18 cellular contexts compared by ENCODE assay signal in genomic region chr7:158351051-158351450, GRCh38.
DNase-seq lines count a peak whose midpoint lies in the region; ATAC-seq and TF ChIP-seq lines count a peak whose summit lies in the region.
"Had no signal": no experiment of that assay in that cellular context is flagged by ENCODE, and none has a peak within 500 bp of the region (broad histone marks: within the 10 kb centered on the region; RNA-seq: fewer than 3 reads in every experiment).

No MANE protein-coding gene starts in this region.

- no peaks in the 10 kb centered on the region for H3K36me3 ChIP-seq in iPS-15b (ENCODE audit: control insufficient read depth, insufficient read depth, low read length)
- H3K36me3 ChIP-seq in neuronal stem cell (replicated peaks in 1 of 2; ENCODE audit: control insufficient read depth in 2 of 2, insufficient read depth in 2 of 2, low read length in 2 of 2), result no peaks in the 10 kb centered on the region
- no peaks in the 10 kb centered on the region for H3K36me3 ChIP-seq in upper lobe of right lung
- H3K36me3 ChIP-seq: BLaER1 treated with 17β-estradiol and CSF1 and Interleukin-3, amounts not matched to agents 10 nM and 100 nM; Peyer's patch had no signal

- H3K27me3 Mint-ChIP-seq in activated CD8-positive, alpha-beta T cell treated with anti-CD3 and anti-CD28 coated beads, Interleukin-2, amount 10 ng/mL, durations not matched to agents 7 days and 5 days (ENCODE audit: low read depth), result no peaks in the 10 kb centered on the region
- H3K27me3 Mint-ChIP-seq in activated CD8-positive, alpha-beta T cell treated with anti-CD3 and anti-CD28 coated beads for 36 hours, result peaks cover 6% of the 10 kb centered on the region

- H4K91ac ChIP-seq in neuronal stem cell (ENCODE audit: low read depth, low read length, poor library complexity), result no peak overlapping the region

- peak; percentile 13 for DNase-seq in activated CD8-positive, alpha-beta T cell treated with anti-CD3 and anti-CD28 coated beads, Interleukin-2, amount 10 ng/mL, durations not matched to agents 7 days and 5 days
- no peak for DNase-seq in activated CD8-positive, alpha-beta T cell treated with anti-CD3 and anti-CD28 coated beads for 36 hours
- no peak for DNase-seq in neuronal stem cell (ENCODE audit: low spot score)
- DNase-seq in upper lobe of right lung, result peak; percentile 38
- no peak for DNase-seq in DMS79 treated with DMSO at 0.1 percent for 48 hours (lab: John Stamatoyannopoulos, UW)
- DNase-seq: DMS 273 treated with DMSO at 0.1 percent for 48 hours, HCEC 1CT, IMR-90, NCI-H1417, NCI-H2029 treated with DMSO at 0.1 percent for 48 hours, NCI-H510A, Peyer's patch, SHP77 treated with DMSO at 0.1 percent for 48 hours had no signal

- ATAC-seq in activated CD8-positive, alpha-beta T cell treated with anti-CD3 and anti-CD28 coated beads, Interleukin-2, amount 10 ng/mL, durations not matched to agents 7 days and 5 days, result no peak
- ATAC-seq in activated CD8-positive, alpha-beta T cell treated with anti-CD3 and anti-CD28 coated beads for 36 hours, result no peak
- no peak for ATAC-seq in upper lobe of right lung
- ATAC-seq in GM21529 (IDR thresholded peaks at IDR 0.05; ENCODE audit: unreplicated experiment), result no peak
- ATAC-seq in activated CD4-positive, CD25-positive, alpha-beta regulatory T cell treated with anti-CD3 and anti-CD28 coated beads, Interleukin-2, amount 50 U/mL, for 24 hours, result no peak

- no peak overlapping the region for H3K4me2 ChIP-seq in neuronal stem cell (ENCODE audit: insufficient read depth, low read length, poor library complexity, severe bottlenecking)
- H3K4me2 ChIP-seq: BLaER1 treated with 17β-estradiol and CSF1 and Interleukin-3, amounts not matched to agents 10 nM and 100 nM had no signal

- H2AK5ac ChIP-seq in neuronal stem cell (ENCODE audit: low read depth, low read length), result no peak overlapping the region

- no peaks in the 10 kb centered on the region for H3K79me1 ChIP-seq in neuronal stem cell (ENCODE audit: low read depth, low read length)

- intact Hi-C loops in activated CD8-positive, alpha-beta T cell treated with anti-CD3 and anti-CD28 coated beads for 36 hours (cut with micrococcal nuclease), result no loop called here
- intact Hi-C loops in upper lobe of right lung (cut with DNase I), result no loop called here

- H3K4ac ChIP-seq in neuronal stem cell (ENCODE audit: low read length), result no peak overlapping the region

- H3K9me3 Mint-ChIP-seq in activated CD8-positive, alpha-beta T cell treated with anti-CD3 and anti-CD28 coated beads, Interleukin-2, amount 10 ng/mL, durations not matched to agents 7 days and 5 days (ENCODE audit: insufficient read depth), result peaks cover 4% of the 10 kb centered on the region
- H3K9me3 Mint-ChIP-seq in activated CD8-positive, alpha-beta T cell treated with anti-CD3 and anti-CD28 coated beads for 36 hours, result peaks cover 11% of the 10 kb centered on the region

- H4K8ac ChIP-seq in neuronal stem cell (ENCODE audit: low read depth, low read length), result no peak overlapping the region

- H2BK15ac ChIP-seq in neuronal stem cell (ENCODE audit: low read length), result peak overlapping the region; percentile 21

- no peak overlapping the region for H3K27ac Mint-ChIP-seq in activated CD8-positive, alpha-beta T cell treated with anti-CD3 and anti-CD28 coated beads, Interleukin-2, amount 10 ng/mL, durations not matched to agents 7 days and 5 days
- H3K27ac Mint-ChIP-seq in activated CD8-positive, alpha-beta T cell treated with anti-CD3 and anti-CD28 coated beads for 36 hours, result no peak overlapping the region

- TF ChIP-seq CTCF in activated CD8-positive, alpha-beta T cell treated with anti-CD3 and anti-CD28 coated beads for 36 hours (IDR thresholded peaks at IDR 0.05), result no peak
- no peak for TF ChIP-seq CTCF in upper lobe of right lung (IDR thresholded peaks at IDR 0.05)

- H3K4me1 Mint-ChIP-seq in activated CD8-positive, alpha-beta T cell treated with anti-CD3 and anti-CD28 coated beads, Interleukin-2, amount 10 ng/mL, durations not matched to agents 7 days and 5 days (ENCODE audit: low read depth), result no peaks in the 10 kb centered on the region
- no peaks in the 10 kb centered on the region for H3K4me1 Mint-ChIP-seq in activated CD8-positive, alpha-beta T cell treated with anti-CD3 and anti-CD28 coated beads for 36 hours (ENCODE audit: low read depth)

- H3K9ac ChIP-seq in iPS-15b (ENCODE audit: low read depth, low read length), result no peak overlapping the region
- no peak overlapping the region for H3K9ac ChIP-seq in neuronal stem cell (ENCODE audit: low read depth, low read length, poor library complexity)
- H3K9ac ChIP-seq: BLaER1 treated with 17β-estradiol and CSF1 and Interleukin-3, amounts not matched to agents 10 nM and 100 nM had no signal

- H3K36me3 Mint-ChIP-seq in activated CD8-positive, alpha-beta T cell treated with anti-CD3 and anti-CD28 coated beads, Interleukin-2, amount 10 ng/mL, durations not matched to agents 7 days and 5 days (ENCODE audit: low read depth), result no peaks in the 10 kb centered on the region
- peaks cover 2% of the 10 kb centered on the region for H3K36me3 Mint-ChIP-seq in activated CD8-positive, alpha-beta T cell treated with anti-CD3 and anti-CD28 coated beads for 36 hours (ENCODE audit: low read depth)

- no peak overlapping the region for H2BK5ac ChIP-seq in neuronal stem cell (ENCODE audit: low read length)

- H3K4me3 ChIP-seq in iPS-15b (ENCODE audit: low read depth, low read length) (peak overlapping the region; percentile 53), neuronal stem cell (ENCODE audit: low read length in 2 of 2) (no peak overlapping the region), upper lobe of right lung (no peak overlapping the region)
- H3K4me3 ChIP-seq: BLaER1 treated with 17β-estradiol and CSF1 and Interleukin-3, amounts not matched to agents 10 nM and 100 nM; Peyer's patch had no signal

- H2AFZ ChIP-seq in neuronal stem cell (ENCODE audit: low read length), result no peak overlapping the region

- no peak overlapping the region for H2BK120ac ChIP-seq in neuronal stem cell (ENCODE audit: low read depth, low read length)

- POLR2A ChIA-PET in activated CD8-positive, alpha-beta T cell treated with anti-CD3 and anti-CD28 coated beads, Interleukin-2, amount 10 ng/mL, durations not matched to agents 7 days and 5 days (lab: Charles Lee), result no interaction called here
- POLR2A ChIA-PET in activated CD8-positive, alpha-beta T cell treated with anti-CD3 and anti-CD28 coated beads for 36 hours (lab: Charles Lee), result no interaction called here

- H3K23ac ChIP-seq in neuronal stem cell (ENCODE audit: low read depth, low read length, poor library complexity), result no peak overlapping the region

- H3K9me3 ChIP-seq in iPS-15b (ENCODE audit: control insufficient read depth, insufficient read depth, low read length) (no peaks in the 10 kb centered on the region), neuronal stem cell (replicated peaks in 1 of 2; ENCODE audit: control insufficient read depth in 2 of 2, insufficient read depth in 1 of 2, low read depth in 1 of 2, low read length in 2 of 2) (peaks cover 0 to 11% of the 10 kb centered on the region in 2 donors), upper lobe of right lung (no peaks in the 10 kb centered on the region)
- H3K9me3 ChIP-seq: BLaER1 treated with 17β-estradiol and CSF1 and Interleukin-3, amounts not matched to agents 10 nM and 100 nM; Peyer's patch had no signal

- H3K18ac ChIP-seq in neuronal stem cell (ENCODE audit: low read length), result no peak overlapping the region

- H3K4me3 Mint-ChIP-seq in activated CD8-positive, alpha-beta T cell treated with anti-CD3 and anti-CD28 coated beads, Interleukin-2, amount 10 ng/mL, durations not matched to agents 7 days and 5 days, result no peak overlapping the region
- H3K4me3 Mint-ChIP-seq in activated CD8-positive, alpha-beta T cell treated with anti-CD3 and anti-CD28 coated beads for 36 hours, result no peak overlapping the region

- H2BK12ac ChIP-seq in neuronal stem cell (ENCODE audit: low read length), result no peak overlapping the region

- H3K27ac ChIP-seq in neuronal stem cell (replicated peaks; ENCODE audit: low read length), result no peak overlapping the region
- H3K27ac ChIP-seq in upper lobe of right lung, result no peak overlapping the region
- H3K27ac ChIP-seq: 22Rv1; BLaER1 treated with 17β-estradiol and CSF1 and Interleukin-3, amounts not matched to agents 10 nM and 100 nM; Peyer's patch had no signal

- H3K4me1 ChIP-seq in iPS-15b (ENCODE audit: control insufficient read depth, insufficient read depth, low read length), result no peaks in the 10 kb centered on the region
- peaks cover 0 to 2% of the 10 kb centered on the region in 2 donors for H3K4me1 ChIP-seq in neuronal stem cell (ENCODE audit: control insufficient read depth in 2 of 2, insufficient read depth in 1 of 2, low read depth in 1 of 2, low read length in 2 of 2)
- H3K4me1 ChIP-seq in upper lobe of right lung, result no peaks in the 10 kb centered on the region
- H3K4me1 ChIP-seq: Peyer's patch had no signal

- WGBS in neuronal stem cell (ENCODE audit: extremely low coverage in 2 of 2, insufficient read length in 2 of 2, insufficient replicate concordance in 1 of 2), 2 donors, result no CpG with 5 or more reads among the region's 11 CpGs

- CTCF ChIA-PET in activated CD8-positive, alpha-beta T cell treated with anti-CD3 and anti-CD28 coated beads, Interleukin-2, amount 10 ng/mL, durations not matched to agents 7 days and 5 days (lab: Charles Lee), result no interaction called here
- CTCF ChIA-PET in activated CD8-positive, alpha-beta T cell treated with anti-CD3 and anti-CD28 coated beads for 36 hours (lab: Charles Lee), result no interaction called here

- H3K27me3 ChIP-seq in iPS-15b (ENCODE audit: control insufficient read depth, insufficient read depth, low read length) (peaks cover 24% of the 10 kb centered on the region), neuronal stem cell (ENCODE audit: control insufficient read depth in 3 of 3, insufficient read depth in 3 of 3, low read depth in 1 of 3, low read length in 3 of 3) (peaks cover 0 to 30% (median 7%) of the 10 kb centered on the region in 3 experiments), upper lobe of right lung (no peaks in the 10 kb centered on the region)
- H3K27me3 ChIP-seq: BLaER1 treated with 17β-estradiol and CSF1 and Interleukin-3, amounts not matched to agents 10 nM and 100 nM; Peyer's patch had no signal

- no peak overlapping the region for H3K14ac ChIP-seq in neuronal stem cell (ENCODE audit: low read length)

Comparison
In these comparisons a context has a peak if more than half of its experiments do, and no peak if none do; other contexts are left out.
1. DNase-seq: peak in activated CD8-positive, alpha-beta T cell treated with anti-CD3 and anti-CD28 coated beads, Interleukin-2, amount 10 ng/mL, durations not matched to agents 7 days and 5 days (single experiment) and upper lobe of right lung (single experiment); none in activated CD8-positive, alpha-beta T cell treated with anti-CD3 and anti-CD28 coated beads for 36 hours (single experiment), neuronal stem cell (single experiment) and DMS79 treated with DMSO at 0.1 percent for 48 hours (single experiment).